9 cellular contexts compared by ENCODE assay signal in the genomic region with DNA sequence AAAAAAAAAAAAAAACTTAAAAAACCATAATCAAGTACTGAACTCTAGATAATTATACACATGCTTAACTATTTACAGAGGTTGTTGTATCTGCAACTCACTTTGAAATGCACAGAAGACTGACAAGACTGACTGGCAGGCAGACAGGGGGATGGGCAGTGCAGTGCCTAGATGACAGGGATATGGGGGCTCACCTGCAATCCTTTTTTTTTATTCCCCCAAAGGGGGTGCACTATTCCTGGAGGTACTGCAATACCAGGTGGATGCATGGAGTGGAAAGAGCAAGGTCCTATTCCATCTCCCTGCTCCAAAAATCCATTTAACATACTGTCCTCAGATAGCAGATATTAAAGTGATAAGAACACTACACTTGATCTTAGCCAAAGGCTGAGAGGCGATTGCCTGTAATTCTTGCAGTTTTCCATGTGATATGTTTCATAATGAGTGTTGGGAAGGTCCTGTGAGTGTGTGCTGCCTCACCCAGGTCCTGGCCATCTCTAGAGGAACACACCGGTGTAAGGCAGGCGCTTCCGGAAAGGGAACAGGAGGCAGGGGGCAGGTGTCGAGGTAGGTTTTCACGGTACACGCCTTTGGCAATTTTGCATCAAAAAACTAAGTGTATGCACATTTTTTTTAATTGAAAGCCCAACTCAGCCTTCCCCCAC. TPM values are rescaled to one million over a fixed set of nuclear protein-coding genes. Genes with fewer than 3 reads are reported as not detected.
DNase-seq lines count a peak whose midpoint lies in the region; ATAC-seq and TF ChIP-seq lines count a peak whose summit lies in the region.
"Had no signal": no experiment of that assay in that cellular context is flagged by ENCODE, and none has a peak within 500 bp of the region (broad histone marks: within the 10 kb centered on the region; RNA-seq: fewer than 3 reads in every experiment).

No MANE protein-coding gene starts in this region.

- 7 to 12% methylated on average over 7 of the region's 7 CpGs for WGBS in body of pancreas, 2 donors
- 7 to 12% methylated on average over 7 of the region's 7 CpGs for WGBS in tibial nerve, 2 donors

- no peaks in the 10 kb centered on the region for H3K9me3 Mint-ChIP-seq in activated naive CD4-positive, alpha-beta T cell treated with anti-CD3 and anti-CD28 coated beads, Interleukin-2, amount 10 ng/mL, durations not matched to agents 7 days and 5 days

- no peak for TF ChIP-seq EP300 in tibial nerve (IDR thresholded peaks at IDR 0.05)

- H3K4me3 ChIP-seq in body of pancreas (no peak overlapping the region), tibial nerve (peak overlapping the region; percentile 30 to 54 (median 44)), foreskin fibroblast (ENCODE audit: low read depth in 1 of 2, low read length in 2 of 2) (peak overlapping the region in 1 of 2 donors; percentile 20)

- peak; percentile 2 for ATAC-seq in body of pancreas
- ATAC-seq in left lobe of liver: peak; percentile 10
- ATAC-seq in HG03095 (IDR thresholded peaks at IDR 0.05; ENCODE audit: unreplicated experiment): no peak

- CTCF ChIA-PET in activated naive CD4-positive, alpha-beta T cell treated with anti-CD3 and anti-CD28 coated beads, Interleukin-2, amount 10 ng/mL, durations not matched to agents 7 days and 5 days (lab: Charles Lee): interaction anchor here (2.1 kb wide), 1 partner anchor 59 kb away, joined by 15 read pairs; no protein-coding TSS in a partner anchor

- H3K36me3 Mint-ChIP-seq in activated naive CD4-positive, alpha-beta T cell treated with anti-CD3 and anti-CD28 coated beads, Interleukin-2, amount 10 ng/mL, durations not matched to agents 7 days and 5 days: peaks cover 17% of the 10 kb centered on the region

- no peak for DNase-seq in activated naive CD4-positive, alpha-beta T cell treated with anti-CD3 and anti-CD28 coated beads, Interleukin-2, amount 10 ng/mL, durations not matched to agents 7 days and 5 days
- DNase-seq in activated naive CD4-positive, alpha-beta T cell treated with anti-CD3 and anti-CD28 coated beads, Interleukin-2, amount 50 U/mL, for 16 hours: no peak
- DNase-seq in body of pancreas: no peak
- no peak for DNase-seq in left lobe of liver (ENCODE audit: low spot score)
- DNase-seq in tibial nerve (ENCODE audit: low spot score in 2 of 2): no peak
- DNase-seq in foreskin fibroblast: no peak
- no peak for DNase-seq in activated CD4-positive, alpha-beta T cell treated with anti-CD3 and anti-CD28 coated beads for 48 hours
- DNase-seq: DND-41 had no signal

- TF ChIP-seq CTCF in body of pancreas (IDR thresholded peaks at IDR 0.05): no peak
- no peak for TF ChIP-seq CTCF in tibial nerve (IDR thresholded peaks at IDR 0.05)
- TF ChIP-seq CTCF in foreskin fibroblast (IDR thresholded peaks at IDR 0.05; ENCODE audit: low read depth, low read length): no peak

- H3K36me3 ChIP-seq in body of pancreas (replicated peaks in 1 of 2; ENCODE audit: insufficient read depth in 1 of 2, low read depth in 2 of 2): peaks cover 12 to 13% of the 10 kb centered on the region in 2 donors
- peaks cover 0 to 49% (median 10%) of the 10 kb centered on the region in 3 donors for H3K36me3 ChIP-seq in tibial nerve

- no peaks in the 10 kb centered on the region for H3K27me3 ChIP-seq in body of pancreas
- H3K27me3 ChIP-seq in tibial nerve: no peaks in the 10 kb centered on the region

- H3K27me3 Mint-ChIP-seq in activated naive CD4-positive, alpha-beta T cell treated with anti-CD3 and anti-CD28 coated beads, Interleukin-2, amount 10 ng/mL, durations not matched to agents 7 days and 5 days: peaks cover 25% of the 10 kb centered on the region

- H3K27ac ChIP-seq in body of pancreas: peak overlapping the region in 2 of 4 donors; percentile 28 to 53
- peak overlapping the region in 3 of 4 donors; percentile 5 to 66 (median 17) for H3K27ac ChIP-seq in tibial nerve

- H3K4me1 Mint-ChIP-seq in activated naive CD4-positive, alpha-beta T cell treated with anti-CD3 and anti-CD28 coated beads, Interleukin-2, amount 10 ng/mL, durations not matched to agents 7 days and 5 days: peaks cover 16% of the 10 kb centered on the region

- TF ChIP-seq POLR2A in body of pancreas (IDR thresholded peaks at IDR 0.05): no peak
- no peak for TF ChIP-seq POLR2A in tibial nerve (IDR thresholded peaks at IDR 0.05)

- peak overlapping the region; percentile 64 for H3K27ac Mint-ChIP-seq in activated naive CD4-positive, alpha-beta T cell treated with anti-CD3 and anti-CD28 coated beads, Interleukin-2, amount 10 ng/mL, durations not matched to agents 7 days and 5 days

- H3K4me1 ChIP-seq in body of pancreas (peaks cover 48% of the 10 kb centered on the region), tibial nerve (peaks cover 0 to 31% (median 6%) of the 10 kb centered on the region in 4 donors)

- H3K9me3 ChIP-seq in body of pancreas: no peaks in the 10 kb centered on the region
- no peaks in the 10 kb centered on the region for H3K9me3 ChIP-seq in tibial nerve

- intact Hi-C loops in body of pancreas (cut with DNase I): loop anchor here (10.0 kb wide), 1 partner anchor 430 kb away; no protein-coding TSS in a partner anchor

- H3K4me3 Mint-ChIP-seq in activated naive CD4-positive, alpha-beta T cell treated with anti-CD3 and anti-CD28 coated beads, Interleukin-2, amount 10 ng/mL, durations not matched to agents 7 days and 5 days: no peak overlapping the region

RNA-seq across cellular contexts. Expression of a gene that starts 22.7 kb away (rescaled TPM):
- total RNA-seq in body of pancreas (100 to 1,000 TPM; 168 to 207 TPM), left lobe of liver (152 TPM), tibial nerve (100 to 1,000 TPM in 3 of 4 donors, 10 to 100 TPM in 1; 93.3 to 155 (median 108) TPM)

RNA-seq across cellular contexts. Expression of a gene that starts 48.6 kb away (rescaled TPM):
- total RNA-seq in body of pancreas (10 to 100 TPM in 1 of 2 donors, 1 to 10 TPM in 1; 7.5 to 22.1 TPM), left lobe of liver (11.3 TPM), tibial nerve (10 to 100 TPM; 29.7 to 41.7 (median 34.1) TPM)

Comparison
In these comparisons a context has a peak if more than half of its experiments do, and no peak if none do; other contexts are left out.
1. H3K4me3 ChIP-seq: peak in tibial nerve (4 of 4); none in body of pancreas (0 of 2).